In genomic region chr11:65973439-65974110, GRCh38 we compare ENCODE assay signal across 1 cellular context.
TF ChIP-seq lines count a peak whose summit lies in the region.

No MANE protein-coding gene starts in this region.

TF ChIP-seq in GM12878, 131 proteins besides CTCF, POLR2A, EP300 and RAD21:
- TF ChIP-seq POLR2AphosphoS5 (IDR thresholded peaks at IDR 0.05; ENCODE audit: low read length) (0 out of 2 replicates have a peak, but pooled peaks have one; percentile 35), RAD51 (IDR thresholded peaks at IDR 0.05) (no peak)
